ENCODE assay signal across 11 cellular contexts in genomic region chr5:32144637-32145207, GRCh38. TPM values are rescaled to one million over a fixed set of nuclear protein-coding genes. Genes with fewer than 3 reads are reported as not detected.
DNase-seq lines count a peak whose midpoint lies in the region; ATAC-seq lines count a peak whose summit lies in the region.
"Had no signal": no experiment of that assay in that cellular context is flagged by ENCODE, and none has a peak within 500 bp of the region (broad histone marks: within the 10 kb centered on the region; RNA-seq: fewer than 3 reads in every experiment).

No MANE protein-coding gene starts in this region.

- H3K27me3 Mint-ChIP-seq in activated naive CD8-positive, alpha-beta T cell: no peaks in the 10 kb centered on the region
- no peaks in the 10 kb centered on the region for H3K27me3 Mint-ChIP-seq in activated naive CD8-positive, alpha-beta T cell treated with anti-CD3 and anti-CD28 coated beads, Interleukin-2, amount 50 U/mL, for 24 hours
- no peaks in the 10 kb centered on the region for H3K27me3 Mint-ChIP-seq in activated naive CD8-positive, alpha-beta T cell treated with anti-CD3 and anti-CD28 coated beads for 36 hours

- H3K36me3 ChIP-seq in subcutaneous abdominal adipose tissue (ENCODE audit: control insufficient read depth in 5 of 5, insufficient read depth in 5 of 5, low read length in 5 of 5): peaks cover 0 to 2% (median 0%) of the 10 kb centered on the region in 5 donors

- no peak overlapping the region for H3K9ac ChIP-seq in subcutaneous abdominal adipose tissue (ENCODE audit: low read length in 5 of 5)

- H3K9me3 Mint-ChIP-seq in activated naive CD8-positive, alpha-beta T cell (ENCODE audit: low read depth): no peaks in the 10 kb centered on the region
- H3K9me3 Mint-ChIP-seq in activated naive CD8-positive, alpha-beta T cell treated with anti-CD3 and anti-CD28 coated beads, Interleukin-2, amount 50 U/mL, for 24 hours: no peaks in the 10 kb centered on the region
- no peaks in the 10 kb centered on the region for H3K9me3 Mint-ChIP-seq in activated naive CD8-positive, alpha-beta T cell treated with anti-CD3 and anti-CD28 coated beads for 36 hours

- ATAC-seq in activated naive CD8-positive, alpha-beta T cell treated with anti-CD3 and anti-CD28 coated beads, Interleukin-2, amount 50 U/mL, for 24 hours: no peak
- peak; percentile 65 for ATAC-seq in left lobe of liver

- H3K27me3 ChIP-seq in subcutaneous abdominal adipose tissue (ENCODE audit: control insufficient read depth in 5 of 5, insufficient read depth in 4 of 5, low read length in 5 of 5): no peaks in the 10 kb centered on the region

- no peaks in the 10 kb centered on the region for H3K9me3 ChIP-seq in subcutaneous abdominal adipose tissue (ENCODE audit: control insufficient read depth in 5 of 5, low read length in 5 of 5)

- peak overlapping the region; percentile 41 for H3K27ac ChIP-seq in subcutaneous abdominal adipose tissue (ENCODE audit: low read depth, low read length)

- no peak overlapping the region for H3K4me3 Mint-ChIP-seq in activated naive CD8-positive, alpha-beta T cell
- H3K4me3 Mint-ChIP-seq in activated naive CD8-positive, alpha-beta T cell treated with anti-CD3 and anti-CD28 coated beads, Interleukin-2, amount 50 U/mL, for 24 hours: no peak overlapping the region
- no peak overlapping the region for H3K4me3 Mint-ChIP-seq in activated naive CD8-positive, alpha-beta T cell treated with anti-CD3 and anti-CD28 coated beads for 36 hours

- peaks cover 4 to 45% (median 39%) of the 10 kb centered on the region in 5 donors for H3K4me1 ChIP-seq in subcutaneous abdominal adipose tissue (ENCODE audit: control insufficient read depth in 5 of 5, insufficient read depth in 5 of 5, low read length in 5 of 5)

- peak overlapping the region; percentile 73 for H3K27ac Mint-ChIP-seq in activated naive CD8-positive, alpha-beta T cell
- H3K27ac Mint-ChIP-seq in activated naive CD8-positive, alpha-beta T cell treated with anti-CD3 and anti-CD28 coated beads, Interleukin-2, amount 50 U/mL, for 24 hours: no peak overlapping the region
- H3K27ac Mint-ChIP-seq in activated naive CD8-positive, alpha-beta T cell treated with anti-CD3 and anti-CD28 coated beads for 36 hours: peak overlapping the region; percentile 42

- peaks cover 53% of the 10 kb centered on the region for H3K4me1 Mint-ChIP-seq in activated naive CD8-positive, alpha-beta T cell (ENCODE audit: low read depth)
- peaks cover 41% of the 10 kb centered on the region for H3K4me1 Mint-ChIP-seq in activated naive CD8-positive, alpha-beta T cell treated with anti-CD3 and anti-CD28 coated beads, Interleukin-2, amount 50 U/mL, for 24 hours
- H3K4me1 Mint-ChIP-seq in activated naive CD8-positive, alpha-beta T cell treated with anti-CD3 and anti-CD28 coated beads for 36 hours: peaks cover 36% of the 10 kb centered on the region

- no peak for DNase-seq in activated naive CD8-positive, alpha-beta T cell treated with anti-CD3 and anti-CD28 coated beads, Interleukin-2, amount 50 U/mL, for 24 hours
- no peak for DNase-seq in activated naive CD8-positive, alpha-beta T cell treated with anti-CD3 and anti-CD28 coated beads for 36 hours
- DNase-seq in left lobe of liver (ENCODE audit: low spot score) (peak; percentile 71), Ammon's horn (ENCODE audit: low spot score) (no peak), NCI-H1694 treated with DMSO at 0.1 percent for 48 hours (lab: John Stamatoyannopoulos, UW) (no peak), globus pallidus (ENCODE audit: low spot score) (no peak)
- DNase-seq: activated T-cell treated with anti-CD3 and anti-CD28 coated beads, Interleukin-2, amount 50 U/mL, for 1 hour; NCI-H1436; NCI-H510A treated with DMSO at 0.1 percent for 48 hours had no signal

- no peak overlapping the region for H3K4me3 ChIP-seq in subcutaneous abdominal adipose tissue (ENCODE audit: low read depth in 1 of 5, low read length in 5 of 5)

- H3K36me3 Mint-ChIP-seq in activated naive CD8-positive, alpha-beta T cell: peaks cover 6% of the 10 kb centered on the region
- H3K36me3 Mint-ChIP-seq in activated naive CD8-positive, alpha-beta T cell treated with anti-CD3 and anti-CD28 coated beads, Interleukin-2, amount 50 U/mL, for 24 hours (ENCODE audit: low read depth): peaks cover 40% of the 10 kb centered on the region
- peaks cover 32% of the 10 kb centered on the region for H3K36me3 Mint-ChIP-seq in activated naive CD8-positive, alpha-beta T cell treated with anti-CD3 and anti-CD28 coated beads for 36 hours

RNA-seq across cellular contexts. Expression of gene GOLPH3, which starts 29.4 kb away (rescaled TPM):
- total RNA-seq in activated naive CD8-positive, alpha-beta T cell treated with anti-CD3 and anti-CD28 coated beads for 36 hours: 10 to 100 TPM; 68.0 to 72.6 TPM
- total RNA-seq in left lobe of liver: 66.6 TPM
